Comparison of ENCODE assay signal across 21 cellular contexts in genomic region chr7:118734541-118734940, GRCh38.
DNase-seq lines count a peak whose midpoint lies in the region; ATAC-seq, FAIRE-seq and TF ChIP-seq lines count a peak whose summit lies in the region.
"Had no signal": no experiment of that assay in that cellular context is flagged by ENCODE, and none has a peak within 500 bp of the region (broad histone marks: within the 10 kb centered on the region; RNA-seq: fewer than 3 reads in every experiment).

No MANE protein-coding gene starts in this region.

- CTCF ChIA-PET in K562 (lab: Yijun Ruan, JAX; ENCODE audit: low intra/inter-chr PET ratio): no interaction called here

- BruUV-seq in K562 (replicated peaks; lab: Mats Ljungman, UMichigan): no TSS peak

- H3K4me2 ChIP-seq in K562 (ENCODE audit: insufficient read depth, low read length): no peak overlapping the region

- 0% methylated on average over 2 of the region's 2 CpGs for WGBS in K562 (ENCODE audit: insufficient coverage, low coverage, missing lambda C conversion rate)

- no peaks in the 10 kb centered on the region for H3K9me1 ChIP-seq in K562 (ENCODE audit: control insufficient read depth, insufficient read depth, low read length)

- H3K4me3 Mint-ChIP-seq in glutamatergic neuron (ENCODE audit: unreplicated experiment) (no peak overlapping the region), osteocyte (ENCODE audit: unreplicated experiment) (no peak overlapping the region)
- H3K4me3 Mint-ChIP-seq: CD14-positive monocyte; CD8-positive, alpha-beta memory T cell; IgD-negative memory B cell had no signal

- H3K36me3 Mint-ChIP-seq in glutamatergic neuron (ENCODE audit: unreplicated experiment) (no peaks in the 10 kb centered on the region), osteocyte (ENCODE audit: unreplicated experiment) (no peaks in the 10 kb centered on the region)
- H3K36me3 Mint-ChIP-seq: CD14-positive monocyte; CD8-positive, alpha-beta memory T cell; IgD-negative memory B cell had no signal

- DNase-seq in NB4 (ENCODE audit: low read depth) (peak; percentile 58), K562 (ENCODE audit: extremely low read depth in 1 of 4, low spot score in 3 of 4) (no peak), glutamatergic neuron (peak; percentile 47), osteocyte (ENCODE audit: extremely low spot score, unreplicated experiment) (no peak), CD1c-positive myeloid dendritic cell (ENCODE audit: extremely low spot score) (no peak), kidney (no peak), NCI-H510A (lab: John Stamatoyannopoulos, UW) (no peak), NOMO-1 treated with dmso at 0.1 percent for 144 hours (lab: John Stamatoyannopoulos, UW; ENCODE audit: unreplicated experiment) (no peak)
- DNase-seq: ACHN; AML-193; Caco-2; CD8-positive, alpha-beta memory T cell; DMS79; GF-D8; KG1 had no signal

- H3K9ac ChIP-seq in K562 (ENCODE audit: insufficient read depth in 1 of 2, low read depth in 2 of 2, low read length in 2 of 2) (no peak overlapping the region), kidney (ENCODE audit: low read length in 2 of 2) (no peak overlapping the region)

- H3K27ac ChIP-seq in K562 (ENCODE audit: extremely low read depth, low read depth, low read length) (no peak overlapping the region), kidney (ENCODE audit: low read depth in 2 of 2, low read length in 2 of 2) (no peak overlapping the region)

- FAIRE-seq in K562 (lab: Jason Lieb, UNC) (peak; percentile 51), kidney (lab: Jason Lieb, UNC) (no peak)
- FAIRE-seq: D721Med, H1, HepG2 had no signal

- TF ChIP-seq RAD21 in K562 (CRISPR knock-in tag; conservative IDR thresholded peaks at IDR 0.05 in 1 of 2, IDR thresholded peaks at IDR 0.05 in 1 of 2): no peak

- no peak overlapping the region for H2AFZ ChIP-seq in K562 (ENCODE audit: low read depth, low read length)

- no peak for TF ChIP-seq EP300 in K562 (IDR thresholded peaks at IDR 0.05; ENCODE audit: low read length)

- no peaks in the 10 kb centered on the region for H3K36me3 ChIP-seq in K562 (ENCODE audit: control insufficient read depth, insufficient read depth, low read length)
- H3K36me3 ChIP-seq in kidney (ENCODE audit: control insufficient read depth in 1 of 2, insufficient read depth in 2 of 2, low read length in 2 of 2): no peaks in the 10 kb centered on the region
- H3K36me3 ChIP-seq: HAP-1 had no signal

- H3K27ac Mint-ChIP-seq in glutamatergic neuron (ENCODE audit: unreplicated experiment) (no peak overlapping the region), osteocyte (ENCODE audit: unreplicated experiment) (peak overlapping the region; percentile 12)
- H3K27ac Mint-ChIP-seq: CD14-positive monocyte; CD8-positive, alpha-beta memory T cell; IgD-negative memory B cell had no signal

- H3K4me3 ChIP-seq in NB4 (ENCODE audit: low read depth, low read length) (no peak overlapping the region), K562 (no peak overlapping the region), kidney (ENCODE audit: low read length in 2 of 2) (no peak overlapping the region)
- H3K4me3 ChIP-seq: HAP-1 had no signal

- TF ChIP-seq POLR2A in NB4 (IDR thresholded peaks at IDR 0.05; ENCODE audit: extremely low read depth, insufficient read length) (no peak), K562 (conservative IDR thresholded peaks at IDR 0.05) (no peak)

- in situ Hi-C loops in K562 (cut with MboI): no loop called here

- H3K4me1 ChIP-seq in K562 (replicated peaks in 1 of 2; ENCODE audit: control insufficient read depth in 2 of 2, insufficient read depth in 2 of 2, low read length in 2 of 2) (no peaks in the 10 kb centered on the region), kidney (ENCODE audit: control insufficient read depth in 1 of 2, insufficient read depth in 1 of 2, low read depth in 1 of 2, low read length in 2 of 2) (no peaks in the 10 kb centered on the region)
- H3K4me1 ChIP-seq: Caco-2, HAP-1 had no signal

- TF ChIP-seq CTCF in NB4 (IDR thresholded peaks at IDR 0.05; ENCODE audit: low read depth, low read length) (no peak), K562 (IDR thresholded peaks at IDR 0.05 in 2 of 3, conservative IDR thresholded peaks at IDR 0.05 in 1 of 3; ENCODE audit: insufficient read depth in 2 of 3, low read depth in 1 of 3, low read length in 3 of 3) (no peak), glutamatergic neuron (IDR thresholded peaks at IDR 0.05; ENCODE audit: partially characterized antibody, unreplicated experiment) (no peak), osteocyte (IDR thresholded peaks at IDR 0.05) (no peak), kidney (IDR thresholded peaks at IDR 0.05; ENCODE audit: borderline replicate concordance, extremely low read depth, insufficient read depth) (no peak)

- H4K20me1 ChIP-seq in K562 (replicated peaks; ENCODE audit: control insufficient read depth, insufficient read depth, low read length): no peaks in the 10 kb centered on the region

- H3K9me3 ChIP-seq in K562 (replicated peaks; ENCODE audit: control insufficient read depth, insufficient read depth, low read depth, low read length): no peaks in the 10 kb centered on the region
- no peaks in the 10 kb centered on the region for H3K9me3 ChIP-seq in kidney (ENCODE audit: control insufficient read depth in 1 of 2, low read length in 2 of 2)
- H3K9me3 ChIP-seq: Caco-2, HAP-1 had no signal

- H3K4me1 Mint-ChIP-seq in glutamatergic neuron (ENCODE audit: low read depth, unreplicated experiment) (peaks cover 1% of the 10 kb centered on the region), osteocyte (ENCODE audit: unreplicated experiment) (peaks cover 11% of the 10 kb centered on the region)
- H3K4me1 Mint-ChIP-seq: CD14-positive monocyte; CD8-positive, alpha-beta memory T cell; IgD-negative memory B cell had no signal

- peaks cover 2% of the 10 kb centered on the region for H3K9me3 Mint-ChIP-seq in glutamatergic neuron (ENCODE audit: unreplicated experiment)
- H3K9me3 Mint-ChIP-seq in osteocyte (ENCODE audit: unreplicated experiment): peaks cover 6% of the 10 kb centered on the region

- no peaks in the 10 kb centered on the region for H3K79me2 ChIP-seq in K562 (ENCODE audit: control insufficient read depth, insufficient read depth, low read length)

- POLR2A ChIA-PET in K562 (lab: Yijun Ruan, JAX): no interaction called here

- intact Hi-C loops in K562 (cut with micrococcal nuclease) (no loop called here), kidney (cut with DNase I) (no loop called here)

- H3K27me3 Mint-ChIP-seq in glutamatergic neuron (ENCODE audit: unreplicated experiment) (no peaks in the 10 kb centered on the region), osteocyte (ENCODE audit: unreplicated experiment) (no peaks in the 10 kb centered on the region)
- H3K27me3 Mint-ChIP-seq: CD8-positive, alpha-beta memory T cell; IgD-negative memory B cell had no signal

- no peak for ATAC-seq in K562
- ATAC-seq: HepG2 had no signal

- no peaks in the 10 kb centered on the region for H3K27me3 ChIP-seq in K562 (ENCODE audit: control insufficient read depth in 2 of 2, insufficient read depth in 2 of 2, low read length in 2 of 2)

TF ChIP-seq in K562, 482 proteins besides CTCF, POLR2A, EP300 and RAD21:
- TF ChIP-seq MCM2 (IDR thresholded peaks at IDR 0.05; ENCODE audit: low read depth) (no peak), HDAC6 (IDR thresholded peaks at IDR 0.05; ENCODE audit: low read depth, low read length) (no peak), XRCC5 (IDR thresholded peaks at IDR 0.05; ENCODE audit: low read depth, low read length) (no peak), SREBF2 (CRISPR knock-in tag; IDR thresholded peaks at IDR 0.05) (no peak), PHB (CRISPR knock-in tag; IDR thresholded peaks at IDR 0.05) (no peak)

Comparison
In these comparisons a context has a peak if more than half of its experiments do, and no peak if none do; other contexts are left out.
1. DNase-seq: peak in NB4 (single experiment) and glutamatergic neuron (single experiment); none in K562 (0 of 4), osteocyte (single experiment), CD1c-positive myeloid dendritic cell (single experiment), kidney (single experiment), NCI-H510A (single experiment) and NOMO-1 treated with dmso at 0.1 percent for 144 hours (single experiment).